ENCODE assay signal across 9 cellular contexts in the genomic region with DNA sequence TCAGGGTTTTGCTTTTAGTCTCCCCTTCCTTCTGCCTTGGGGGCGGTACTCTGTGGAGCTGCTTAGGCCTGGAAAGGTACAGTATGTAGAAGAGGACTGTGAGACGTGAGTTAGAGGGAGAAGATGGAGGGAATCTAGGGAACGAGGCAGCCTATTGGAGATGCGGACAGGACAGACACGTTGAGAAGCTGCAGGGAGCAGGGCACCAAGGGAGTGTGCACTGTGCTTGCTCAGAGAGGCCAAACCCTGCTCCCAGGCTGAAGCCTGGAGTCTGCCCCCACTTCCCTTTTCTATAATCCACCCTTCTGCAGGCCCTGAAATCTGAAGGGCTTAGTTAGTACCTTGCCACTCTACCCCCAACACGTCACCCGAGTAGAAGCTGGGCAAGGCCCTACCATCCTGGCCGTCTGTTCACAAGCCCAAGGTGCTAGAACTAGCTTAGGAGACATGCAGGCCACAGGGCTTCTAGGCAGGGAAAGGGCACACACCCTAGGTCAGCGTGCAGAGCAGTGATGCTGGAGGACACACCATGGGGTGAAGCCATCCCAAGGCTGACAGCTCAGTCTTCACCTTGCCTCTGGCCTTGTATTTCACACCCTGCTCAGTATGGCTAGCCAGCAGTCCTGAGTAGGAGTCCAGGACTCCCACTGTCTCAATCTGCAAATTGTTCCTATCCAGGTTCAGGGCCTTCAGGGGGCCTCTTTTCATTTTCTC. TPM values are rescaled to one million over a fixed set of nuclear protein-coding genes. Genes with fewer than 3 reads are reported as not detected.
DNase-seq lines count a peak whose midpoint lies in the region; ATAC-seq and TF ChIP-seq lines count a peak whose summit lies in the region.
"Had no signal": no experiment of that assay in that cellular context is flagged by ENCODE, and none has a peak within 500 bp of the region (broad histone marks: within the 10 kb centered on the region; RNA-seq: fewer than 3 reads in every experiment).

No MANE protein-coding gene starts in this region.

- H2AFZ ChIP-seq in OCI-LY7 (ENCODE audit: low read length), result no peak overlapping the region

- BruUV-seq in OCI-LY7 (replicated peaks; lab: Mats Ljungman, UMichigan) (no TSS peak), A673 (replicated peaks; lab: Mats Ljungman, UMichigan) (no TSS peak)

- CTCF ChIA-PET in CD4-positive, alpha-beta memory T cell (lab: Charles Lee; ENCODE audit: partially characterized antibody), result interaction anchor here (1.3 to 8.8 kb wide), 4 partner anchors 59 to 398 kb away, joined by 4 to 148 read pairs (median 4); no protein-coding TSS in a partner anchor
- CTCF ChIA-PET in OCI-LY7 (lab: Charles Lee; ENCODE audit: unreplicated experiment), result no interaction called here
- CTCF ChIA-PET in A673 (lab: Charles Lee), result no interaction called here

- peak in 1 of 5 donors; percentile 34 for DNase-seq in CD4-positive, alpha-beta memory T cell
- DNase-seq in activated T-helper 2 cell treated with anti-CD3 and anti-CD28 coated beads, Interferon-gamma antibody, Interleukin-2, Interleukin-4, amounts not matched to agents 10 μg/mL and 5 μg/mL and 100 μg/mL, durations not matched to agents 14 hours and 24 hours and 36 hours (ENCODE audit: low spot score), result no peak
- no peak for DNase-seq in natural killer cell treated with Interleukin-12 subunit alpha and Interleukin-12 subunit beta and Interleukin-15 and Interleukin-18, amount 100 ng/mL, for 72 hours (ENCODE audit: low spot score)
- DNase-seq in left colon, result no peak
- DNase-seq in OCI-LY7 (ENCODE audit: low spot score), result no peak
- no peak for DNase-seq in globus pallidus (ENCODE audit: low spot score)
- no peak for DNase-seq in A673 (ENCODE audit: low spot score)
- DNase-seq: heart right ventricle had no signal

- peaks cover 10 to 34% (median 12%) of the 10 kb centered on the region in 4 donors for H3K4me1 Mint-ChIP-seq in CD4-positive, alpha-beta memory T cell
- peaks cover 9 to 12% (median 10%) of the 10 kb centered on the region in 3 donors for H3K4me1 Mint-ChIP-seq in IgD-negative memory B cell
- H3K4me1 Mint-ChIP-seq in activated T-helper 2 cell treated with anti-CD3 and anti-CD28 coated beads, Interferon-gamma antibody, Interleukin-2, Interleukin-4, amounts not matched to agents 10 μg/mL and 5 μg/mL and 100 μg/mL, durations not matched to agents 14 hours and 24 hours and 36 hours (ENCODE audit: low read depth), result peaks cover 30% of the 10 kb centered on the region
- peaks cover 23 to 37% of the 10 kb centered on the region in 2 donors for H3K4me1 Mint-ChIP-seq in natural killer cell treated with Interleukin-12 subunit alpha and Interleukin-12 subunit beta and Interleukin-15 and Interleukin-18, amount 100 ng/mL, for 72 hours (ENCODE audit: low read depth in 2 of 2)

- H3K9me2 ChIP-seq in OCI-LY7 (ENCODE audit: insufficient read depth, low read length), result no peaks in the 10 kb centered on the region

- no peaks in the 10 kb centered on the region for H3K27me3 Mint-ChIP-seq in CD4-positive, alpha-beta memory T cell
- peaks cover 1% of the 10 kb centered on the region for H3K27me3 Mint-ChIP-seq in IgD-negative memory B cell
- no peaks in the 10 kb centered on the region for H3K27me3 Mint-ChIP-seq in activated T-helper 2 cell treated with anti-CD3 and anti-CD28 coated beads, Interferon-gamma antibody, Interleukin-2, Interleukin-4, amounts not matched to agents 10 μg/mL and 5 μg/mL and 100 μg/mL, durations not matched to agents 14 hours and 24 hours and 36 hours (ENCODE audit: low read depth)
- no peaks in the 10 kb centered on the region for H3K27me3 Mint-ChIP-seq in natural killer cell treated with Interleukin-12 subunit alpha and Interleukin-12 subunit beta and Interleukin-15 and Interleukin-18, amount 100 ng/mL, for 72 hours

- ATAC-seq in natural killer cell treated with Interleukin-12 subunit alpha and Interleukin-12 subunit beta and Interleukin-15 and Interleukin-18, amount 100 ng/mL, for 72 hours, result no peak
- no peak for ATAC-seq in left colon
- ATAC-seq: heart right ventricle had no signal

- no peaks in the 10 kb centered on the region for H3K79me2 ChIP-seq in OCI-LY7 (ENCODE audit: insufficient read depth, low read depth, low read length)

- no peaks in the 10 kb centered on the region for H4K20me1 ChIP-seq in OCI-LY7 (ENCODE audit: insufficient read depth, low read length)

- peak overlapping the region; percentile 78 to 91 (median 88) for H3K4me3 Mint-ChIP-seq in CD4-positive, alpha-beta memory T cell
- H3K4me3 Mint-ChIP-seq in IgD-negative memory B cell, result peak overlapping the region; percentile 71 to 91 (median 85)
- H3K4me3 Mint-ChIP-seq in activated T-helper 2 cell treated with anti-CD3 and anti-CD28 coated beads, Interferon-gamma antibody, Interleukin-2, Interleukin-4, amounts not matched to agents 10 μg/mL and 5 μg/mL and 100 μg/mL, durations not matched to agents 14 hours and 24 hours and 36 hours (ENCODE audit: low read depth), result peak overlapping the region; percentile 83
- H3K4me3 Mint-ChIP-seq in natural killer cell treated with Interleukin-12 subunit alpha and Interleukin-12 subunit beta and Interleukin-15 and Interleukin-18, amount 100 ng/mL, for 72 hours, result peak overlapping the region; percentile 91

- peak overlapping the region in 6 of 7 donors; percentile 69 to 94 (median 90) for H3K27ac Mint-ChIP-seq in CD4-positive, alpha-beta memory T cell
- peak overlapping the region in 2 of 3 donors; percentile 95 to 97 for H3K27ac Mint-ChIP-seq in IgD-negative memory B cell
- peak overlapping the region; percentile 62 for H3K27ac Mint-ChIP-seq in activated T-helper 2 cell treated with anti-CD3 and anti-CD28 coated beads, Interferon-gamma antibody, Interleukin-2, Interleukin-4, amounts not matched to agents 10 μg/mL and 5 μg/mL and 100 μg/mL, durations not matched to agents 14 hours and 24 hours and 36 hours
- peak overlapping the region; percentile 44 to 73 for H3K27ac Mint-ChIP-seq in natural killer cell treated with Interleukin-12 subunit alpha and Interleukin-12 subunit beta and Interleukin-15 and Interleukin-18, amount 100 ng/mL, for 72 hours

- H3K27me3 ChIP-seq in CD4-positive, alpha-beta memory T cell (ENCODE audit: insufficient read depth, low read length), result no peaks in the 10 kb centered on the region
- H3K27me3 ChIP-seq in A673 (replicated peaks; ENCODE audit: insufficient read depth, low read depth, low read length, poor library complexity), result no peaks in the 10 kb centered on the region
- H3K27me3 ChIP-seq: heart right ventricle had no signal

- no peaks in the 10 kb centered on the region for H3K9me3 ChIP-seq in CD4-positive, alpha-beta memory T cell (ENCODE audit: control insufficient read depth in 1 of 2, low read length in 2 of 2)
- H3K9me3 ChIP-seq in OCI-LY7 (ENCODE audit: low read length), result no peaks in the 10 kb centered on the region
- no peaks in the 10 kb centered on the region for H3K9me3 ChIP-seq in A673 (ENCODE audit: low read depth, low read length, poor library complexity, severe bottlenecking)
- H3K9me3 ChIP-seq: heart right ventricle had no signal

- no peak overlapping the region for H3K4me3 ChIP-seq in CD4-positive, alpha-beta memory T cell (ENCODE audit: low read length in 2 of 2)
- no peak overlapping the region for H3K4me3 ChIP-seq in OCI-LY7 (ENCODE audit: low read depth, low read length, poor library complexity, severe bottlenecking)
- H3K4me3 ChIP-seq in A673 (ENCODE audit: low read depth, low read length, poor library complexity, severe bottlenecking), result no peak overlapping the region

- no peak overlapping the region for H3K4me2 ChIP-seq in OCI-LY7 (ENCODE audit: low read length)

- peaks cover 12 to 17% of the 10 kb centered on the region in 2 donors for H3K36me3 Mint-ChIP-seq in CD4-positive, alpha-beta memory T cell
- peaks cover 2% of the 10 kb centered on the region for H3K36me3 Mint-ChIP-seq in IgD-negative memory B cell
- H3K36me3 Mint-ChIP-seq in activated T-helper 2 cell treated with anti-CD3 and anti-CD28 coated beads, Interferon-gamma antibody, Interleukin-2, Interleukin-4, amounts not matched to agents 10 μg/mL and 5 μg/mL and 100 μg/mL, durations not matched to agents 14 hours and 24 hours and 36 hours (ENCODE audit: low read depth), result peaks cover 38% of the 10 kb centered on the region
- peaks cover 8% of the 10 kb centered on the region for H3K36me3 Mint-ChIP-seq in natural killer cell treated with Interleukin-12 subunit alpha and Interleukin-12 subunit beta and Interleukin-15 and Interleukin-18, amount 100 ng/mL, for 72 hours

- H3K4me1 ChIP-seq in CD4-positive, alpha-beta memory T cell (ENCODE audit: insufficient read depth, low read length), result peaks cover 17% of the 10 kb centered on the region
- H3K4me1 ChIP-seq in OCI-LY7 (ENCODE audit: insufficient read depth, low read length, poor library complexity, severe bottlenecking) (peaks cover 6% of the 10 kb centered on the region), A673 (ENCODE audit: insufficient read depth, low read length, poor library complexity, severe bottlenecking) (peaks cover 17% of the 10 kb centered on the region)

- H3K9me3 Mint-ChIP-seq in CD4-positive, alpha-beta memory T cell, result peaks cover 0 to 3% (median 0%) of the 10 kb centered on the region in 8 donors
- H3K9me3 Mint-ChIP-seq in IgD-negative memory B cell, result no peaks in the 10 kb centered on the region
- H3K9me3 Mint-ChIP-seq in activated T-helper 2 cell treated with anti-CD3 and anti-CD28 coated beads, Interferon-gamma antibody, Interleukin-2, Interleukin-4, amounts not matched to agents 10 μg/mL and 5 μg/mL and 100 μg/mL, durations not matched to agents 14 hours and 24 hours and 36 hours, result no peaks in the 10 kb centered on the region
- H3K9me3 Mint-ChIP-seq in natural killer cell treated with Interleukin-12 subunit alpha and Interleukin-12 subunit beta and Interleukin-15 and Interleukin-18, amount 100 ng/mL, for 72 hours, result no peaks in the 10 kb centered on the region

- H3K36me3 ChIP-seq in CD4-positive, alpha-beta memory T cell (ENCODE audit: insufficient read depth, low read length), result no peaks in the 10 kb centered on the region
- H3K36me3 ChIP-seq in OCI-LY7 (ENCODE audit: insufficient read depth, low read length) (no peaks in the 10 kb centered on the region), A673 (ENCODE audit: insufficient read depth, low read length, poor library complexity, severe bottlenecking) (no peaks in the 10 kb centered on the region)

- no peak for TF ChIP-seq CTCF in OCI-LY7 (conservative IDR thresholded peaks at IDR 0.05; ENCODE audit: low read length)
- TF ChIP-seq CTCF in A673 (conservative IDR thresholded peaks at IDR 0.05; ENCODE audit: low read depth, low read length), result no peak

- POLR2A ChIA-PET in CD4-positive, alpha-beta memory T cell (lab: Charles Lee; ENCODE audit: partially characterized antibody), result interaction anchor here (0.5 kb wide), 1 partner anchor 169 kb away, joined by 4 read pairs; no protein-coding TSS in a partner anchor
- POLR2A ChIA-PET in OCI-LY7 (lab: Charles Lee), result no interaction called here
- POLR2A ChIA-PET in A673 (lab: Charles Lee; ENCODE audit: low non-redundant PET), result no interaction called here

- intact Hi-C loops in CD4-positive, alpha-beta memory T cell (cut with micrococcal nuclease), result no loop called here
- intact Hi-C loops in activated T-helper 2 cell treated with anti-CD3 and anti-CD28 coated beads, Interferon-gamma antibody, Interleukin-2, Interleukin-4, amounts not matched to agents 10 μg/mL and 5 μg/mL and 100 μg/mL, durations not matched to agents 14 hours and 24 hours and 36 hours (cut with micrococcal nuclease), result loop anchor here (5.0 kb wide), 1 partner anchor 56 kb away; no protein-coding TSS in a partner anchor
- intact Hi-C loops in left colon (cut with DNase I, micrococcal nuclease), result no loop called here
- intact Hi-C loops in OCI-LY7 (cut with micrococcal nuclease; ENCODE audit: unreplicated experiment), result no loop called here
- intact Hi-C loops in A673 (cut with micrococcal nuclease; ENCODE audit: unreplicated experiment), result no loop called here

- H3K27ac ChIP-seq in CD4-positive, alpha-beta memory T cell (ENCODE audit: low read depth, low read length), result no peak overlapping the region
- H3K27ac ChIP-seq in OCI-LY7 (ENCODE audit: low read depth, low read length, poor library complexity, severe bottlenecking) (no peak overlapping the region), A673 (ENCODE audit: low read depth, low read length, poor library complexity, severe bottlenecking) (no peak overlapping the region)

RNA-seq across cellular contexts. Expression of a gene that starts 6.9 kb away (rescaled TPM):
- 1 to 10 TPM in 1 of 2 experiments, under 1 TPM in 1; 0.86 to 1.2 TPM for total RNA-seq in CD4-positive, alpha-beta memory T cell
- under 1 TPM in 1 of 2 donors, not detected in 1; 0.23 TPM for polyA plus RNA-seq in CD4-positive, alpha-beta memory T cell
- polyA plus RNA-seq in IgD-negative memory B cell, result 1.3 TPM
- 4.8 and 5.5 TPM in 2 replicates for total RNA-seq in activated T-helper 2 cell treated with anti-CD3 and anti-CD28 coated beads, Interferon-gamma antibody, Interleukin-2, Interleukin-4, amounts not matched to agents 10 μg/mL and 5 μg/mL and 100 μg/mL, durations not matched to agents 14 hours and 24 hours and 36 hours
- total RNA-seq in natural killer cell treated with Interleukin-12 subunit alpha and Interleukin-12 subunit beta and Interleukin-15 and Interleukin-18, amount 100 ng/mL, for 72 hours, result 1 to 10 TPM; 3.0 to 4.3 TPM
- total RNA-seq in left colon, result 100 to 1,000 TPM in 1 of 2 donors, 10 to 100 TPM in 1; 72.9 to 111 TPM
- total RNA-seq in OCI-LY7 (2014; rRNA removed; shearing (Covaris generic)), result 0.73 and 0.82 TPM in 2 replicates
- total RNA-seq in OCI-LY7 (2022), result 6.4 and 7.9 TPM in 2 replicates
- 7.2 and 8.4 TPM in 2 replicates for total RNA-seq in A673 (2021)

RNA-seq across cellular contexts. Expression of a gene that starts 34.1 kb away (rescaled TPM):
- 10 to 100 TPM; 15.1 to 18.2 TPM for total RNA-seq in CD4-positive, alpha-beta memory T cell
- 10 to 100 TPM; 24.1 to 34.2 TPM for polyA plus RNA-seq in CD4-positive, alpha-beta memory T cell
- 19.8 TPM for polyA plus RNA-seq in IgD-negative memory B cell
- 24.9 and 25.7 TPM in 2 replicates for total RNA-seq in activated T-helper 2 cell treated with anti-CD3 and anti-CD28 coated beads, Interferon-gamma antibody, Interleukin-2, Interleukin-4, amounts not matched to agents 10 μg/mL and 5 μg/mL and 100 μg/mL, durations not matched to agents 14 hours and 24 hours and 36 hours
- total RNA-seq in natural killer cell treated with Interleukin-12 subunit alpha and Interleukin-12 subunit beta and Interleukin-15 and Interleukin-18, amount 100 ng/mL, for 72 hours, result 10 to 100 TPM; 20.1 to 20.6 TPM
- total RNA-seq in left colon (10 to 100 TPM; 20.7 to 26.4 TPM), OCI-LY7 (2022) (27.7 and 27.9 TPM in 2 replicates), A673 (2021) (31.4 and 32.2 TPM in 2 replicates)
- 14.5 and 16.6 TPM in 2 replicates for total RNA-seq in OCI-LY7 (2014; rRNA removed; shearing (Covaris generic))
